In genomic region chr1:29136463-29136915, GRCh38 we compare ENCODE assay signal across 20 cellular contexts. TPM values are rescaled to one million over a fixed set of nuclear protein-coding genes. Genes with fewer than 3 reads are reported as not detected.
DNase-seq lines count a peak whose midpoint lies in the region; ATAC-seq and TF ChIP-seq lines count a peak whose summit lies in the region.
"Had no signal": no experiment of that assay in that cellular context is flagged by ENCODE, and none has a peak within 500 bp of the region (broad histone marks: within the 10 kb centered on the region; RNA-seq: fewer than 3 reads in every experiment).

No MANE protein-coding gene starts in this region.

- no peaks in the 10 kb centered on the region for H3K4me1 ChIP-seq in endodermal cell (ENCODE audit: control insufficient read depth, insufficient read depth, low read length)
- H3K4me1 ChIP-seq in liver (ENCODE audit: control insufficient read depth in 4 of 4, insufficient read depth in 4 of 4, low read length in 3 of 4), result peaks cover 0 to 10% (median 5%) of the 10 kb centered on the region in 4 donors
- H3K4me1 ChIP-seq: BE2C had no signal

- peaks cover 7% of the 10 kb centered on the region for H3K27me3 Mint-ChIP-seq in endodermal cell (ENCODE audit: insufficient read depth)
- H3K27me3 Mint-ChIP-seq: progenitor cell of endocrine pancreas had no signal

- DNase-seq in AG20443 (ENCODE audit: low spot score) (peak; percentile 61), M059J (ENCODE audit: low read depth) (peak; percentile 61), endodermal cell (no peak), T-helper 2 cell (no peak)
- DNase-seq: activated CD8-positive, alpha-beta memory T cell treated with anti-CD3 and anti-CD28 coated beads for 24 hours; activated gamma-delta T cell treated with Interleukin-2 at 50 U/mL for 16 hours; BE2C; HCEC 1CT; mucosa of descending colon; NCI-H748 treated with DMSO at 0.1 percent for 48 hours; SHP77; stimulated activated CD4-positive, alpha-beta T cell treated with anti-CD3 and anti-CD28 coated beads, Interleukin-1b, Interleukin-23, amount 100 ng/mL, for 48 hours had no signal

- H3K27me3 ChIP-seq in endodermal cell (ENCODE audit: control insufficient read depth, insufficient read depth, low read length, poor library complexity, severe bottlenecking) (no peaks in the 10 kb centered on the region), liver (ENCODE audit: control insufficient read depth in 4 of 4, insufficient read depth in 4 of 4, low read length in 3 of 4) (no peaks in the 10 kb centered on the region)
- H3K27me3 ChIP-seq: BE2C, cardiac muscle cell had no signal

- no peaks in the 10 kb centered on the region for H3K9me3 ChIP-seq in endodermal cell (ENCODE audit: control insufficient read depth, low read length)
- H3K9me3 ChIP-seq in liver (ENCODE audit: control insufficient read depth in 4 of 4, low read length in 3 of 4), result no peaks in the 10 kb centered on the region
- H3K9me3 ChIP-seq: BE2C, mucosa of descending colon had no signal

- no peak overlapping the region for H3K27ac ChIP-seq in endodermal cell (ENCODE audit: low read depth, low read length)
- H3K27ac ChIP-seq in liver (ENCODE audit: low read depth in 1 of 2, low read length in 2 of 2), result peak overlapping the region; percentile 23 to 47
- H3K27ac ChIP-seq: cardiac muscle cell, epithelial cell of prostate had no signal

- peaks cover 6% of the 10 kb centered on the region for H3K9me3 Mint-ChIP-seq in endodermal cell

- H3K4me3 ChIP-seq in endodermal cell (ENCODE audit: low read length), result no peak overlapping the region
- no peak overlapping the region for H3K4me3 ChIP-seq in liver (ENCODE audit: low read depth in 1 of 3, low read length in 3 of 3)
- H3K4me3 ChIP-seq: cardiac muscle cell, mucosa of descending colon had no signal

- H3K9ac ChIP-seq in endodermal cell (ENCODE audit: extremely low read depth, low read length, poor library complexity, severe bottlenecking) (no peak overlapping the region), liver (ENCODE audit: low read depth in 1 of 2, low read length in 2 of 2) (no peak overlapping the region)

- H3K4me1 Mint-ChIP-seq in endodermal cell, result no peaks in the 10 kb centered on the region

- H3K4me3 Mint-ChIP-seq in endodermal cell, result no peak overlapping the region

- ATAC-seq in HG03280 (IDR thresholded peaks at IDR 0.05; ENCODE audit: unreplicated experiment), result no peak
- ATAC-seq in HG02610 (IDR thresholded peaks at IDR 0.05; ENCODE audit: unreplicated experiment), result no peak
- ATAC-seq in GM21825 (IDR thresholded peaks at IDR 0.05; ENCODE audit: unreplicated experiment), result no peak
- ATAC-seq: mucosa of descending colon had no signal

- H3K36me3 Mint-ChIP-seq in endodermal cell (ENCODE audit: low read depth), result no peaks in the 10 kb centered on the region

- peak; percentile 35 to 46 for TF ChIP-seq RAD21 in liver (IDR thresholded peaks at IDR 0.05)

- H3K36me3 ChIP-seq in endodermal cell (ENCODE audit: control insufficient read depth, insufficient read depth, low read length) (no peaks in the 10 kb centered on the region), liver (ENCODE audit: control insufficient read depth in 4 of 4, insufficient read depth in 3 of 4, low read depth in 1 of 4, low read length in 3 of 4) (no peaks in the 10 kb centered on the region)
- H3K36me3 ChIP-seq: BE2C, cardiac muscle cell had no signal

- no peak for TF ChIP-seq CTCF in endodermal cell (conservative IDR thresholded peaks at IDR 0.05)
- no peak for TF ChIP-seq CTCF in liver (IDR thresholded peaks at IDR 0.05; ENCODE audit: low read depth, low read length, missing input control)

- H3K27ac Mint-ChIP-seq in endodermal cell, result peak overlapping the region; percentile 44
- H3K27ac Mint-ChIP-seq: progenitor cell of endocrine pancreas had no signal

- WGBS in endodermal cell (ENCODE audit: insufficient coverage in 1 of 2, insufficient read length in 1 of 2), 2 experiments, result 79 to 90% methylated on average over 8 to 11 of the region's 11 CpGs
- WGBS in liver, result 30% methylated on average over 11 of the region's 11 CpGs

TF ChIP-seq in liver, 16 proteins besides CTCF, POLR2A, EP300 and RAD21:
- TF ChIP-seq NR2F2 (IDR thresholded peaks at IDR 0.05) (no peak), FOXA2 (IDR thresholded peaks at IDR 0.05) (peak; percentile 28), HNF4A (conservative IDR thresholded peaks at IDR 0.05) (peak; percentile 61 to 74), YY1 (IDR thresholded peaks at IDR 0.05) (peak; percentile 39), GABPA (IDR thresholded peaks at IDR 0.05 in 1 of 2, conservative IDR thresholded peaks at IDR 0.05 in 1 of 2) (no peak), ZBTB33 (IDR thresholded peaks at IDR 0.05) (peak; percentile 13), MAX (IDR thresholded peaks at IDR 0.05) (peak; percentile 32), HNF4G (IDR thresholded peaks at IDR 0.05) (no peak), SP1 (IDR thresholded peaks at IDR 0.05) (peak; percentile 70), JUND (IDR thresholded peaks at IDR 0.05) (peak in 1 of 2 donors; percentile 29), REST (IDR thresholded peaks at IDR 0.05) (peak; percentile 31), FOXA1 (IDR thresholded peaks at IDR 0.05) (no peak), ATF3 (IDR thresholded peaks at IDR 0.05) (peak; percentile 19), TAF1 (conservative IDR thresholded peaks at IDR 0.05) (no peak), RXRA (IDR thresholded peaks at IDR 0.05) (peak; percentile 78 to 82), EGR1 (IDR thresholded peaks at IDR 0.05; ENCODE audit: low read depth in 2 of 2) (peak; percentile 17 to 23)

RNA-seq across cellular contexts. Expression of gene TMEM200B, which starts 12.8 kb away (rescaled TPM):
- 3.5 and 4.6 TPM in 2 replicates for total RNA-seq in M059J (2014; rRNA removed; shearing (Covaris generic))
- total RNA-seq in endodermal cell (10 to 100 TPM; 36.0 to 49.4 TPM), liver (1 to 10 TPM in 1 of 2 donors, under 1 TPM in 1; 0.84 to 4.5 TPM)
- 8.4 TPM for polyA plus RNA-seq in endodermal cell (2013, experiment 1 of 2)
- 8.4 TPM for polyA plus RNA-seq in endodermal cell (2013, experiment 2 of 2)
- 1 to 10 TPM; 1.2 to 1.9 TPM for polyA plus RNA-seq in liver
- total RNA-seq: HT-29 had no signal

RNA-seq across cellular contexts. Expression of gene SRSF4, which starts 45.2 kb away (rescaled TPM):
- total RNA-seq in M059J (2014; rRNA removed; shearing (Covaris generic)), result 48.7 and 64.1 TPM in 2 replicates
- total RNA-seq in endodermal cell (100 to 1,000 TPM in 1 of 2 donors, 10 to 100 TPM in 1; 89.1 to 107 TPM), liver (10 to 100 TPM; 26.3 to 45.8 TPM)
- polyA plus RNA-seq in endodermal cell (2013, experiment 1 of 2), result 101 TPM
- polyA plus RNA-seq in endodermal cell (2013, experiment 2 of 2), result 85.0 TPM
- 10 to 100 TPM; 24.0 to 34.1 TPM for polyA plus RNA-seq in liver

Comparison
In these comparisons a context has a peak if more than half of its experiments do, and no peak if none do; other contexts are left out.
1. DNase-seq: peak in AG20443 (single experiment) and M059J (single experiment); none in endodermal cell (single experiment) and T-helper 2 cell (0 of 5).